Comparison of ENCODE assay signal across 2 cellular contexts in the genomic region with DNA sequence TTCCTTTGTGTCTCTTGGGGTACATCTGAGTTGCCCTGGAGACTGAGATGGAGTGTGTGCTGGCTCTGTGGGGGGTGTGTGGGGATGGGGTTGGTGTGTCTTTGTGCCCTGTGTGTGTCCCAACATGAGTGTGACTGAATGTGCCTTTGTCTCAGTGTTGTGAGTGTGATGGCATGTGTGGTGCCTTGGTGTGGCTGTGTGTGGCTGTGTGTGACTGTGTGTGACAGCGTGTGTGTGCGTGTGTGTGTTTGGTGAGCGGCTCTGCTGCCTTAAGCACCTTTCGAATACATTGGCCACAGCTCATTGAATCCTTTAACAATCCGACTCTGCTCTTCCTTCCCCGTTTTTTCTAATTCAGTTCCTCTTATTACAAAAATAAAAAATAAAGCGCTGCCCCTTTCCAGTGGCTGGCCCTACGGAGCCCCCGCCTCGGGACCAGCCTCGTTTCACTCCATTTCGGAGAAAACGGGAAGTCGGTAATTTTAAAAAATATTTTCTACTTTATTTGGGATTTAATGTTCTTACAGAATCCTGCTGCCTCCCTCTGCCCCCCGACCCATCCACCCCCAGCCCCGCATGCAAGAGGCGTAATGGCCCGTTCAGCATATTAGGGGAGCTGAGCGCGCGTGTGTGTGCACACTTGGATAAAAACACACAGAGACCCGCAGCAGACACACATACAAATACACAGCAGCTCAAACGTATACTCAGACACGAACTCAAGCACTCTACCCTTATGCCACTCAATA.
A peak's percentile ranks its signal among the peaks of the same experiment; 100 is the strongest.
TF ChIP-seq lines count a peak whose summit lies in the region.

No MANE protein-coding gene starts in this region.

TF ChIP-seq in HEK293, 187 proteins besides CTCF, POLR2A, EP300 and RAD21:
- TF ChIP-seq ZNF416 (tag by site-specific recombination; IDR thresholded peaks at IDR 0.05) (no peak), GLIS1 (tag by site-specific recombination; IDR thresholded peaks at IDR 0.05) (peak; percentile 65)
- TF ChIP-seq, protein P1, sequence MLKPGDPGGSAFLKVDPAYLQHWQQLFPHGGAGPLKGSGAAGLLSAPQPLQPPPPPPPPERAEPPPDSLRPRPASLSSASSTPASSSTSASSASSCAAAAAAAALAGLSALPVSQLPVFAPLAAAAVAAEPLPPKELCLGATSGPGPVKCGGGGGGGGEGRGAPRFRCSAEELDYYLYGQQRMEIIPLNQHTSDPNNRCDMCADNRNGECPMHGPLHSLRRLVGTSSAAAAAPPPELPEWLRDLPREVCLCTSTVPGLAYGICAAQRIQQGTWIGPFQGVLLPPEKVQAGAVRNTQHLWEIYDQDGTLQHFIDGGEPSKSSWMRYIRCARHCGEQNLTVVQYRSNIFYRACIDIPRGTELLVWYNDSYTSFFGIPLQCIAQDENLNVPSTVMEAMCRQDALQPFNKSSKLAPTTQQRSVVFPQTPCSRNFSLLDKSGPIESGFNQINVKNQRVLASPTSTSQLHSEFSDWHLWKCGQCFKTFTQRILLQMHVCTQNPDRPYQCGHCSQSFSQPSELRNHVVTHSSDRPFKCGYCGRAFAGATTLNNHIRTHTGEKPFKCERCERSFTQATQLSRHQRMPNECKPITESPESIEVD (tag by site-specific recombination; IDR thresholded peaks at IDR 0.05), result no peak
TF ChIP-seq in HEK293: peak in this region for 1.

TF ChIP-seq in H1, 55 proteins besides CTCF, POLR2A, EP300 and RAD21:
- no peak for TF ChIP-seq ATF3 (IDR thresholded peaks at IDR 0.05; ENCODE audit: insufficient read depth, low read depth, low read length)
